In the genomic region with DNA sequence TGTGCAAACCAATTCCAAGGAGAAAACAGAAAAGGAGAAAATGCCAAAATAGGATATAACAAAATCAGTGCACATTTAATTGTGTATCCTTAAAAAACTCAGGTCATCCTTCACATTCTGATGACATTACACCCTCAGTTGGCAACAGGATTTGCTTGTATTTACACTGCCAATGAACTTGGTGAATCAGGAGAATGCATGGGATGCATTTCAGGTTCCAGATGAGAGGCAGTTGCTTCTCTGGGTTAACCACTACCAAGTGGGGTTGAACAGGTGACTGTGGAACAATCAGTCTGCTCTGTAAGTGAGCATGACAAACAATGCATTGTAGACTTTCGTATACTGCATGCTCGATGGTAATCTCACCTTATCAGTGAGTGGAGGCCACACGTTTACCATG, we compare ENCODE assay signal across 10 cellular contexts.
DNase-seq lines count a peak whose midpoint lies in the region; ATAC-seq, FAIRE-seq and TF ChIP-seq lines count a peak whose summit lies in the region.
"Had no signal": no experiment of that assay in that cellular context is flagged by ENCODE, and none has a peak within 500 bp of the region (broad histone marks: within the 10 kb centered on the region; RNA-seq: fewer than 3 reads in every experiment).

No MANE protein-coding gene starts in this region.

- H3K27ac ChIP-seq in breast epithelium (peak overlapping the region; percentile 73 to 77), HepG2 (ENCODE audit: extremely low read length, insufficient read depth, low read length) (no peak overlapping the region), tibial artery (peak overlapping the region; percentile 81 to 86)

- intact Hi-C loops in breast epithelium (cut with DNase I; ENCODE audit: low total_unique reads): no loop called here
- intact Hi-C loops in HepG2 (cut with micrococcal nuclease; ENCODE audit: unreplicated experiment): loop anchor here (5.0 kb wide), 2 partner anchors 79 to 559 kb away; no protein-coding TSS in a partner anchor
- intact Hi-C loops in tibial artery (cut with DNase I; ENCODE audit: low total_unique reads): no loop called here

- no peak overlapping the region for H3K9ac ChIP-seq in HepG2 (ENCODE audit: insufficient read depth, low read depth, low read length)

- 74% methylated on average over 3 of the region's 3 CpGs for WGBS in HepG2 (ENCODE audit: low lambda C conversion rate)

- H3K79me2 ChIP-seq in HepG2 (ENCODE audit: insufficient read depth, low read length): peaks cover 35% of the 10 kb centered on the region

- H4K20me1 ChIP-seq in HepG2 (ENCODE audit: insufficient read depth, low read length): no peaks in the 10 kb centered on the region

- no peak for FAIRE-seq in HepG2 (lab: Jason Lieb, UNC)

- CTCF ChIA-PET in HepG2 (lab: Yijun Ruan, JAX; ENCODE audit: low intra/inter-chr PET ratio, low total read pairs): no interaction called here

- DNase-seq in MG63: peak; percentile 59
- no peak for DNase-seq in breast epithelium (ENCODE audit: low spot score in 2 of 2)
- no peak for DNase-seq in HepG2 (ENCODE audit: low spot score)
- no peak for DNase-seq in tibial artery
- no peak for DNase-seq in NCI-H774 (lab: John Stamatoyannopoulos, UW)
- DNase-seq: activated T-cell treated with anti-CD3 and anti-CD28 coated beads, Interleukin-2, amount 50 U/mL, for 48 hours; Calu3 had no signal

- POLR2A ChIA-PET in HepG2 (lab: Yijun Ruan, JAX): no interaction called here

- H3K4me3 ChIP-seq in MG63: no peak overlapping the region
- no peak overlapping the region for H3K4me3 ChIP-seq in breast epithelium
- H3K4me3 ChIP-seq in HepG2 (replicated peaks in 1 of 3; ENCODE audit: insufficient read depth in 1 of 3, low read depth in 2 of 3, low read length in 3 of 3): no peak overlapping the region
- H3K4me3 ChIP-seq in tibial artery: no peak overlapping the region

- H2AFZ ChIP-seq in HepG2 (ENCODE audit: low read length): no peak overlapping the region

- TF ChIP-seq EP300 in HepG2 (IDR thresholded peaks at IDR 0.05; ENCODE audit: low read depth in 2 of 2, low read length in 2 of 2): no peak
- TF ChIP-seq EP300 in HepG2 (CRISPR knock-in tag; IDR thresholded peaks at IDR 0.05; ENCODE audit: borderline replicate concordance): no peak

- no peak overlapping the region for H3K4me2 ChIP-seq in HepG2 (ENCODE audit: low read depth, low read length)

- H3K4me1 ChIP-seq in breast epithelium (peaks cover 0 to 5% of the 10 kb centered on the region in 2 donors), HepG2 (ENCODE audit: insufficient read depth, low read length) (peaks cover 33% of the 10 kb centered on the region), tibial artery (peaks cover 0 to 53% (median 29%) of the 10 kb centered on the region in 4 donors)

- ATAC-seq in HepG2 (no peak), HG02759 (IDR thresholded peaks at IDR 0.05; ENCODE audit: unreplicated experiment) (no peak), HG02884 (IDR thresholded peaks at IDR 0.05; ENCODE audit: unreplicated experiment) (no peak)
- ATAC-seq: activated CD4-positive, CD25-positive, alpha-beta regulatory T cell treated with anti-CD3 and anti-CD28 coated beads, Interleukin-2, amount 50 U/mL, for 24 hours had no signal

- in situ Hi-C loops in HepG2 (cut with HindIII; ENCODE audit: extremely low pct_ligation_motif_present, low pct_unique_long_range_greater_than_20kb): no loop called here

- H3K27me3 ChIP-seq in MG63: no peaks in the 10 kb centered on the region
- no peaks in the 10 kb centered on the region for H3K27me3 ChIP-seq in breast epithelium
- H3K27me3 ChIP-seq in HepG2 (ENCODE audit: control insufficient read depth in 1 of 2, insufficient read depth in 2 of 2, low read length in 2 of 2): no peaks in the 10 kb centered on the region
- no peaks in the 10 kb centered on the region for H3K27me3 ChIP-seq in tibial artery

- no peak for TF ChIP-seq RAD21 in HepG2 (CRISPR knock-in tag; IDR thresholded peaks at IDR 0.05)

- H3K36me3 ChIP-seq in MG63: peaks cover 30% of the 10 kb centered on the region
- no peaks in the 10 kb centered on the region for H3K36me3 ChIP-seq in breast epithelium
- H3K36me3 ChIP-seq in HepG2 (replicated peaks in 1 of 2; ENCODE audit: control insufficient read depth in 1 of 2, insufficient read depth in 2 of 2, low read length in 2 of 2): peaks cover 0 to 12% of the 10 kb centered on the region in 2 experiments; a peak in 3 of 5 replicates
- H3K36me3 ChIP-seq in tibial artery: no peaks in the 10 kb centered on the region

- TF ChIP-seq CTCF in breast epithelium (IDR thresholded peaks at IDR 0.05) (no peak), HepG2 (CRISPR knock-in tag; IDR thresholded peaks at IDR 0.05) (no peak), tibial artery (IDR thresholded peaks at IDR 0.05) (no peak)

- TF ChIP-seq POLR2A in breast epithelium (IDR thresholded peaks at IDR 0.05): no peak
- no peak for TF ChIP-seq POLR2A in HepG2 (IDR thresholded peaks at IDR 0.05; ENCODE audit: insufficient read depth in 1 of 2, low read depth in 2 of 2, low read length in 2 of 2)

- H3K9me3 ChIP-seq in MG63: no peaks in the 10 kb centered on the region
- H3K9me3 ChIP-seq in breast epithelium: no peaks in the 10 kb centered on the region
- H3K9me3 ChIP-seq in HepG2 (ENCODE audit: low read length): no peaks in the 10 kb centered on the region
- no peaks in the 10 kb centered on the region for H3K9me3 ChIP-seq in tibial artery

- BruUV-seq in HepG2 (replicated peaks; lab: Mats Ljungman, UMichigan): no TSS peak

TF ChIP-seq in HepG2, 621 proteins besides CTCF, POLR2A, EP300 and RAD21:
- TF ChIP-seq, protein P1, sequence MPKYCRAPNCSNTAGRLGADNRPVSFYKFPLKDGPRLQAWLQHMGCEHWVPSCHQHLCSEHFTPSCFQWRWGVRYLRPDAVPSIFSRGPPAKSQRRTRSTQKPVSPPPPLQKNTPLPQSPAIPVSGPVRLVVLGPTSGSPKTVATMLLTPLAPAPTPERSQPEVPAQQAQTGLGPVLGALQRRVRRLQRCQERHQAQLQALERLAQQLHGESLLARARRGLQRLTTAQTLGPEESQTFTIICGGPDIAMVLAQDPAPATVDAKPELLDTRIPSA (CRISPR knock-in tag; IDR thresholded peaks at IDR 0.05; ENCODE audit: borderline replicate concordance): no peak
- TF ChIP-seq SOX13 (IDR thresholded peaks at IDR 0.05) (0 out of 2 replicates have a peak, but pooled peaks have one; percentile 10), SOX13 (CRISPR knock-in tag; conservative IDR thresholded peaks at IDR 0.05 in 1 of 2, IDR thresholded peaks at IDR 0.05 in 1 of 2) (no peak)
